1 cellular context compared by ENCODE assay signal in the genomic region with DNA sequence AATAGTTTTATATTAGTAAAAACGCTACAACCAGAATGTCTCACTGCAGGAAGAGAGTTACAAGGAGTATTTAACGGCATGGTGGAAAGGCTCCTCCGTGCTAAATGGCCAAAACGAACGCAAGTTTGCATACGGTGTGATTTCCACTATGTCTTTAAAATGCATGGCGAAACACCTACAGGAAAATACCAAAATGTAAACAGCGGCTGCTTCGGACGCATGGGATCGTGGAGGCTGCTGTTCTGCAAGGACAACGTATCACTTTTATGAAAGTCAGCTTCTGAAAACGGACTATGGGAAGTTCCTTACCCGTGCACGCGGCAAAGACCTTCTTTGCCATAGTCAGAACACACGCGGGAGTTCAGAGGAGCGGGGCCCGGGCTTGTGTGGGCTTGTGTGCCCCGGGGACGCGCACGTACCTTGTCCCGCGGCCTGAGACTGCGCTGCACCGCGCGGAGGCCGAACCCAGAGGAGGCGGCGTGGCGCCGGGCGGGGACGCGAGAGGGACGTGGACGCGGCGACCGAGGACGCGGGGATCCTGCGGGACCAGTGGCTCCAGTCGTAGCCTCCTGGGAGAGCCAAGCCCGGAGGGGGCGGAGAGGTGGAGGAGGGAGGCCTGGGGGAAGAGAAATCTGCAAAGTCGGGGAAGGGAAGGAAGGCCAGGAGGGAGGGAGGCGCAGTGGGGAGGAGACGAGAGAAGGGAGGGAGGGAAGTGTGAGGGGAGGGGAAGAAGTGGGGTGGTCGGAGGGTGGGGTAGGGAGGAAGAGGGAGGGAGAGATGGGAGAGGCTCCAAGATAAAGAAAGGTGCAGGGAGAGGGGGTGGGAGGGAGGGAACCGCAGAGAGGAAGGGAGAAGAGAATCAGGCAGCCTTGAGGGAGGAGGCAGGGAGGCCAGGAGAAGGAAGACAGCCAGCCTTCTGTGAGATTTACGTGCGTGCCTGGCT.
A peak's percentile ranks its signal among the peaks of the same experiment; 100 is the strongest.
TF ChIP-seq lines count a peak whose summit lies in the region.

TSS of gene CMBL (minus strand) at position 697 of the 943 bp plus-strand sequence. CDS start 17,140 bp downstream, outside the sequence.

TF ChIP-seq in HepG2, 621 proteins besides CTCF, POLR2A, EP300 and RAD21 (continued from another document and continues in another):
- TF ChIP-seq ZSCAN29 (CRISPR knock-in tag; conservative IDR thresholded peaks at IDR 0.05) (no peak), ZFYVE20 (CRISPR knock-in tag; IDR thresholded peaks at IDR 0.05; ENCODE audit: borderline replicate concordance, low read depth) (no peak), GABPA (IDR thresholded peaks at IDR 0.05; ENCODE audit: low read depth, low read length) (no peak), GABPA (CRISPR knock-in tag; IDR thresholded peaks at IDR 0.05; ENCODE audit: low read depth) (0 out of 2 replicates have a peak, but pooled peaks have one; percentile 17), POGZ (CRISPR knock-in tag; IDR thresholded peaks at IDR 0.05) (0 out of 2 replicates have a peak, but pooled peaks have one; percentile 20), ZNF256 (CRISPR knock-in tag; conservative IDR thresholded peaks at IDR 0.05) (no peak), HMG20B (CRISPR knock-in tag; conservative IDR thresholded peaks at IDR 0.05) (no peak), NFYC (CRISPR knock-in tag; IDR thresholded peaks at IDR 0.05) (no peak), RBM22 (optimal IDR thresholded peaks at IDR 0.05; ENCODE audit: low read length) (no peak), NBN (conservative IDR thresholded peaks at IDR 0.05) (no peak), ATF1 (CRISPR knock-in tag; IDR thresholded peaks at IDR 0.05) (no peak), PATZ1 (CRISPR knock-in tag; IDR thresholded peaks at IDR 0.05) (0 out of 2 replicates have a peak, but pooled peaks have one; percentile 24), ZNF234 (CRISPR knock-in tag; conservative IDR thresholded peaks at IDR 0.05) (no peak), ZNF296 (CRISPR knock-in tag; conservative IDR thresholded peaks at IDR 0.05) (no peak), KDM2A (CRISPR knock-in tag; IDR thresholded peaks at IDR 0.05; ENCODE audit: borderline replicate concordance, low read depth) (peak; percentile 82), KLF15 (CRISPR knock-in tag; IDR thresholded peaks at IDR 0.05; ENCODE audit: borderline replicate concordance) (no peak), ZMAT3 (CRISPR knock-in tag; conservative IDR thresholded peaks at IDR 0.05) (0 out of 2 replicates have a peak, but pooled peaks have one; percentile 51), GFI1 (CRISPR knock-in tag; IDR thresholded peaks at IDR 0.05; ENCODE audit: borderline replicate concordance) (no peak), ZNF317 (CRISPR knock-in tag; IDR thresholded peaks at IDR 0.05) (no peak), ZFP82 (CRISPR knock-in tag; IDR thresholded peaks at IDR 0.05; ENCODE audit: borderline replicate concordance) (no peak), BORCS8-MEF2B (CRISPR knock-in tag; IDR thresholded peaks at IDR 0.05) (0 out of 2 replicates have a peak, but pooled peaks have one; percentile 19), ZBTB42 (CRISPR knock-in tag; IDR thresholded peaks at IDR 0.05) (no peak), AKAP8 (CRISPR knock-in tag; IDR thresholded peaks at IDR 0.05) (no peak), PHF8 (CRISPR knock-in tag; IDR thresholded peaks at IDR 0.05) (peak; percentile 94), ZNF484 (CRISPR knock-in tag; IDR thresholded peaks at IDR 0.05; ENCODE audit: borderline replicate concordance, low read depth) (no peak), ZNF841 (CRISPR knock-in tag; IDR thresholded peaks at IDR 0.05; ENCODE audit: borderline replicate concordance) (no peak), ZNF281 (CRISPR knock-in tag; IDR thresholded peaks at IDR 0.05; ENCODE audit: borderline replicate concordance) (no peak), ZKSCAN8 (CRISPR knock-in tag; IDR thresholded peaks at IDR 0.05; ENCODE audit: borderline replicate concordance) (no peak), SSRP1 (CRISPR knock-in tag; IDR thresholded peaks at IDR 0.05) (peak; percentile 51; the same call in 1 of the 2 replicates), HMGXB3 (CRISPR knock-in tag; IDR thresholded peaks at IDR 0.05; ENCODE audit: borderline replicate concordance) (no peak), TBX3 (IDR thresholded peaks at IDR 0.05; ENCODE audit: borderline replicate concordance) (no peak), JUNB (CRISPR knock-in tag; IDR thresholded peaks at IDR 0.05; ENCODE audit: borderline replicate concordance) (peak; percentile 29; the same call in 1 of the 2 replicates), ZBTB7A (CRISPR knock-in tag; IDR thresholded peaks at IDR 0.05) (peak; percentile 82; the same call in 1 of the 2 replicates), ZFY (CRISPR knock-in tag; IDR thresholded peaks at IDR 0.05) (peak; percentile 88), ATF7-NPFF (CRISPR knock-in tag; IDR thresholded peaks at IDR 0.05; ENCODE audit: low read depth) (no peak), ZNF724P (CRISPR knock-in tag; IDR thresholded peaks at IDR 0.05; ENCODE audit: borderline replicate concordance) (no peak), FOXA3 (CRISPR knock-in tag; IDR thresholded peaks at IDR 0.05) (peak; percentile 65), ZNF34 (CRISPR knock-in tag; IDR thresholded peaks at IDR 0.05; ENCODE audit: borderline replicate concordance) (peak; percentile 31; the same call in 1 of the 2 replicates), PTBP1 (IDR thresholded peaks at IDR 0.05; ENCODE audit: low read depth, low read length, poor library complexity, severe bottlenecking) (no peak), FOXK2 (IDR thresholded peaks at IDR 0.05) (no peak), SPEN (CRISPR knock-in tag; IDR thresholded peaks at IDR 0.05; ENCODE audit: low read depth) (no peak), MAF1 (CRISPR knock-in tag; IDR thresholded peaks at IDR 0.05; ENCODE audit: borderline replicate concordance) (no peak)
- TF ChIP-seq, protein P1, sequence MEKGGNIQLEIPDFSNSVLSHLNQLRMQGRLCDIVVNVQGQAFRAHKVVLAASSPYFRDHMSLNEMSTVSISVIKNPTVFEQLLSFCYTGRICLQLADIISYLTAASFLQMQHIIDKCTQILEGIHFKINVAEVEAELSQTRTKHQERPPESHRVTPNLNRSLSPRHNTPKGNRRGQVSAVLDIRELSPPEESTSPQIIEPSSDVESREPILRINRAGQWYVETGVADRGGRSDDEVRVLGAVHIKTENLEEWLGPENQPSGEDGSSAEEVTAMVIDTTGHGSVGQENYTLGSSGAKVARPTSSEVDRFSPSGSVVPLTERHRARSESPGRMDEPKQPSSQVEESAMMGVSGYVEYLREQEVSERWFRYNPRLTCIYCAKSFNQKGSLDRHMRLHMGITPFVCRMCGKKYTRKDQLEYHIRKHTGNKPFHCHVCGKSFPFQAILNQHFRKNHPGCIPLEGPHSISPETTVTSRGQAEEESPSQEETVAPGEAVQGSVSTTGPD (CRISPR knock-in tag; IDR thresholded peaks at IDR 0.05) = no peak
- TF ChIP-seq, protein P2, sequence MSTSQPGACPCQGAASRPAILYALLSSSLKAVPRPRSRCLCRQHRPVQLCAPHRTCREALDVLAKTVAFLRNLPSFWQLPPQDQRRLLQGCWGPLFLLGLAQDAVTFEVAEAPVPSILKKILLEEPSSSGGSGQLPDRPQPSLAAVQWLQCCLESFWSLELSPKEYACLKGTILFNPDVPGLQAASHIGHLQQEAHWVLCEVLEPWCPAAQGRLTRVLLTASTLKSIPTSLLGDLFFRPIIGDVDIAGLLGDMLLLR (CRISPR knock-in tag; IDR thresholded peaks at IDR 0.05) = no peak
- TF ChIP-seq, protein P3, sequence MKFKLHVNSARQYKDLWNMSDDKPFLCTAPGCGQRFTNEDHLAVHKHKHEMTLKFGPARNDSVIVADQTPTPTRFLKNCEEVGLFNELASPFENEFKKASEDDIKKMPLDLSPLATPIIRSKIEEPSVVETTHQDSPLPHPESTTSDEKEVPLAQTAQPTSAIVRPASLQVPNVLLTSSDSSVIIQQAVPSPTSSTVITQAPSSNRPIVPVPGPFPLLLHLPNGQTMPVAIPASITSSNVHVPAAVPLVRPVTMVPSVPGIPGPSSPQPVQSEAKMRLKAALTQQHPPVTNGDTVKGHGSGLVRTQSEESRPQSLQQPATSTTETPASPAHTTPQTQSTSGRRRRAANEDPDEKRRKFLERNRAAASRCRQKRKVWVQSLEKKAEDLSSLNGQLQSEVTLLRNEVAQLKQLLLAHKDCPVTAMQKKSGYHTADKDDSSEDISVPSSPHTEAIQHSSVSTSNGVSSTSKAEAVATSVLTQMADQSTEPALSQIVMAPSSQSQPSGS (CRISPR knock-in tag; IDR thresholded peaks at IDR 0.05) = 0 out of 2 replicates have a peak, but pooled peaks have one; percentile 11
